In genomic region chr9:92295827-92296258, GRCh38 we compare ENCODE assay signal across 1 cellular context.
TF ChIP-seq lines count a peak whose summit lies in the region.

No MANE protein-coding gene starts in this region.

TF ChIP-seq in HepG2, 621 proteins besides CTCF, POLR2A, EP300 and RAD21:
- TF ChIP-seq ZBTB21 (CRISPR knock-in tag; IDR thresholded peaks at IDR 0.05) (no peak), RBM22 (optimal IDR thresholded peaks at IDR 0.05; ENCODE audit: low read length) (peak; percentile 42), AGO2 (optimal IDR thresholded peaks at IDR 0.05; ENCODE audit: low read depth, low read length) (peak; percentile 33)
